8 cellular contexts compared by ENCODE assay signal in genomic region chr11:77636738-77637344, GRCh38. TPM values are rescaled to one million over a fixed set of nuclear protein-coding genes. Genes with fewer than 3 reads are reported as not detected.
DNase-seq lines count a peak whose midpoint lies in the region; ATAC-seq, FAIRE-seq and TF ChIP-seq lines count a peak whose summit lies in the region.

No MANE protein-coding gene starts in this region.

- H3K27ac ChIP-seq in cardiac muscle cell (peak overlapping the region; percentile 89), small intestine (ENCODE audit: low read depth in 1 of 2, low read length in 1 of 2) (no peak overlapping the region), substantia nigra (ENCODE audit: low read depth, low read length, poor library complexity, severe bottlenecking) (no peak overlapping the region)

- peaks cover 6% of the 10 kb centered on the region for H3K4me1 ChIP-seq in cardiac muscle cell (ENCODE audit: low read depth)
- H3K4me1 ChIP-seq in small intestine (ENCODE audit: control insufficient read depth in 2 of 2, insufficient read depth in 1 of 2, low read depth in 1 of 2, low read length in 1 of 2) = peaks cover 3 to 8% of the 10 kb centered on the region in 2 donors

- H3K36me3 Mint-ChIP-seq in T-helper 17 cell (ENCODE audit: low read depth) = peaks cover 2% of the 10 kb centered on the region
- no peaks in the 10 kb centered on the region for H3K36me3 Mint-ChIP-seq in glutamatergic neuron (ENCODE audit: unreplicated experiment)

- TF ChIP-seq CTCF in cardiac muscle cell (IDR thresholded peaks at IDR 0.05; ENCODE audit: low read depth, low read length) = no peak
- TF ChIP-seq CTCF in glutamatergic neuron (IDR thresholded peaks at IDR 0.05; ENCODE audit: partially characterized antibody, unreplicated experiment) = no peak

- H3K9me3 Mint-ChIP-seq in glutamatergic neuron (ENCODE audit: unreplicated experiment) = peaks cover 10% of the 10 kb centered on the region

- H3K27ac Mint-ChIP-seq in T-helper 17 cell = peak overlapping the region; percentile 94
- H3K27ac Mint-ChIP-seq in glutamatergic neuron (ENCODE audit: unreplicated experiment) = peak overlapping the region; percentile 75

- H3K27me3 ChIP-seq in cardiac muscle cell (no peaks in the 10 kb centered on the region), small intestine (ENCODE audit: control insufficient read depth in 2 of 2, insufficient read depth in 2 of 2, low read length in 2 of 2) (no peaks in the 10 kb centered on the region)

- DNase-seq in cardiac muscle cell (ENCODE audit: low read depth in 1 of 2, low spot score in 1 of 2) (peak in 1 of 2 donors; percentile 6), left cardiac atrium (no peak), T-helper 17 cell (no peak), glutamatergic neuron (no peak), small intestine (no peak), substantia nigra (lab: John Stamatoyannopoulos, UW) (no peak)

- 1 to 2% (median 1%) methylated on average over 14 of the region's 14 CpGs for WGBS in small intestine, 3 donors

- H3K36me3 ChIP-seq in cardiac muscle cell = no peaks in the 10 kb centered on the region
- peaks cover 0 to under 1% of the 10 kb centered on the region in 2 donors for H3K36me3 ChIP-seq in small intestine (ENCODE audit: control insufficient read depth in 2 of 2, insufficient read depth in 2 of 2, low read length in 2 of 2)

- H3K4me3 Mint-ChIP-seq in T-helper 17 cell (peak overlapping the region; percentile 96), glutamatergic neuron (ENCODE audit: unreplicated experiment) (peak overlapping the region; percentile 88)

- ATAC-seq in left cardiac atrium (no peak), T-helper 17 cell (no peak), HG02588 (IDR thresholded peaks at IDR 0.05; ENCODE audit: unreplicated experiment) (no peak), HG03442 (IDR thresholded peaks at IDR 0.05; ENCODE audit: unreplicated experiment) (no peak)

- no peaks in the 10 kb centered on the region for H3K9me3 ChIP-seq in cardiac muscle cell (ENCODE audit: low read depth)
- H3K9me3 ChIP-seq in T-helper 17 cell (ENCODE audit: control insufficient read depth, low read length, poor library complexity, severe bottlenecking) = no peaks in the 10 kb centered on the region
- H3K9me3 ChIP-seq in small intestine (ENCODE audit: control insufficient read depth, low read depth) = no peaks in the 10 kb centered on the region

- no peak for FAIRE-seq in small intestine (lab: Jason Lieb, UNC)

- intact Hi-C loops in left cardiac atrium (cut with DNase I) = no loop called here

- H3K4me1 Mint-ChIP-seq in T-helper 17 cell (peaks cover 24% of the 10 kb centered on the region), glutamatergic neuron (ENCODE audit: low read depth, unreplicated experiment) (peaks cover 9% of the 10 kb centered on the region)

- H3K27me3 Mint-ChIP-seq in T-helper 17 cell = no peaks in the 10 kb centered on the region
- peaks cover 2% of the 10 kb centered on the region for H3K27me3 Mint-ChIP-seq in glutamatergic neuron (ENCODE audit: unreplicated experiment)

- H3K4me3 ChIP-seq in cardiac muscle cell (peak overlapping the region; percentile 98), small intestine (ENCODE audit: low read depth in 1 of 2, low read length in 2 of 2) (peak overlapping the region; percentile 76 to 91)

RNA-seq across cellular contexts. Expression of gene CLNS1A, which starts 0.8 kb away (rescaled TPM):
- 122 and 152 TPM in 2 replicates for total RNA-seq in cardiac muscle cell
- polyA plus RNA-seq in cardiac muscle cell = 122 and 142 TPM in 2 replicates
- 10 to 100 TPM; 58.6 to 64.5 TPM for total RNA-seq in left cardiac atrium
- 10 to 100 TPM; 76.4 to 87.4 TPM for total RNA-seq in T-helper 17 cell
- total RNA-seq in glutamatergic neuron (ENCODE audit: unreplicated experiment) = 75.5 TPM
- 100 to 1,000 TPM in 1 of 3 donors, 10 to 100 TPM in 2; 64.6 to 115 (median 67.3) TPM for polyA plus RNA-seq in small intestine

RNA-seq across cellular contexts. Expression of gene AQP11, which starts 47.1 kb away (rescaled TPM):
- total RNA-seq in cardiac muscle cell (3.0 and 4.3 TPM in 2 replicates), left cardiac atrium (under 1 TPM; 0.73 to 0.94 TPM), T-helper 17 cell (under 1 TPM in 1 of 2 donors, not detected in 1; 0.16 TPM), glutamatergic neuron (ENCODE audit: unreplicated experiment) (2.0 TPM)
- polyA plus RNA-seq in cardiac muscle cell (2.7 and 5.1 TPM in 2 replicates), small intestine (10 to 100 TPM in 2 of 3 donors, 1 to 10 TPM in 1; 9.8 to 22.4 (median 10.3) TPM)
